In genomic region chr19:39480337-39481228, GRCh38 we compare ENCODE assay signal across 1 cellular context.
A peak's percentile ranks its signal among the peaks of the same experiment; 100 is the strongest.
TF ChIP-seq lines count a peak whose summit lies in the region.

TIMM50 (plus strand) TSS chr19:39480838; CDS start chr19:39480854, 16 bp downstream.

TF ChIP-seq in K562, 482 proteins besides CTCF, POLR2A, EP300 and RAD21 (continued from another document and continues in another):
- no peak for TF ChIP-seq ZNF395 (CRISPR knock-in tag; IDR thresholded peaks at IDR 0.05)
- TF ChIP-seq CBX8 (IDR thresholded peaks at IDR 0.05; ENCODE audit: borderline replicate concordance, extremely low read depth, low read depth, low read length, poor library complexity, severe bottlenecking): no peak
- no peak for TF ChIP-seq E2F5 (CRISPR knock-in tag; IDR thresholded peaks at IDR 0.05)
- peak; percentile 39; the same call in 1 of the 2 replicates for TF ChIP-seq MITF (IDR thresholded peaks at IDR 0.05)
- no peak for TF ChIP-seq ZNF696 (CRISPR knock-in tag; conservative IDR thresholded peaks at IDR 0.05)
- peak; percentile 63 for TF ChIP-seq NFRKB (IDR thresholded peaks at IDR 0.05; ENCODE audit: low read depth)
- TF ChIP-seq ZNF12 (CRISPR knock-in tag; IDR thresholded peaks at IDR 0.05): peak; percentile 61; the same call in 1 of the 2 replicates
- TF ChIP-seq BHLHE40 (IDR thresholded peaks at IDR 0.05; ENCODE audit: low read length): peak; percentile 60
- no peak for TF ChIP-seq NUFIP1 (IDR thresholded peaks at IDR 0.05; ENCODE audit: partially characterized antibody)
- no peak for TF ChIP-seq ZNF511 (CRISPR knock-in tag; IDR thresholded peaks at IDR 0.05)
- TF ChIP-seq ZNF165 (CRISPR knock-in tag; IDR thresholded peaks at IDR 0.05; ENCODE audit: borderline replicate concordance): no peak
- no peak for TF ChIP-seq ZNF551 (CRISPR knock-in tag; IDR thresholded peaks at IDR 0.05)
- peak; percentile 12; the same call in 1 of the 2 replicates for TF ChIP-seq ZNF584 (CRISPR knock-in tag; IDR thresholded peaks at IDR 0.05; ENCODE audit: low read depth)
- TF ChIP-seq ZBTB34 (CRISPR knock-in tag; IDR thresholded peaks at IDR 0.05): no peak
- TF ChIP-seq RFX1 (IDR thresholded peaks at IDR 0.05): no peak
- peak in 1 of 2 experiments; percentile 62; a peak in 1 of 3 replicates for TF ChIP-seq CBX3 (IDR thresholded peaks at IDR 0.05; ENCODE audit: borderline replicate concordance in 1 of 2, low read length in 2 of 2)
- TF ChIP-seq SMARCC2 (IDR thresholded peaks at IDR 0.05; ENCODE audit: low read depth): no peak
- no peak for TF ChIP-seq HMG20B (CRISPR knock-in tag; IDR thresholded peaks at IDR 0.05)
- peak; percentile 49; the same call in 1 of the 2 replicates for TF ChIP-seq ZBTB43 (CRISPR knock-in tag; IDR thresholded peaks at IDR 0.05)
- TF ChIP-seq STAT5B (CRISPR knock-in tag; IDR thresholded peaks at IDR 0.05): no peak
- no peak for TF ChIP-seq TCF7L2 (IDR thresholded peaks at IDR 0.05; ENCODE audit: low read depth, low read length)
- TF ChIP-seq BCOR (IDR thresholded peaks at IDR 0.05): no peak
- TF ChIP-seq RBM39 (optimal IDR thresholded peaks at IDR 0.05; ENCODE audit: low read depth, low read length): no peak
- TF ChIP-seq MLX (CRISPR knock-in tag; conservative IDR thresholded peaks at IDR 0.05): no peak
- no peak for TF ChIP-seq BRD4 (IDR thresholded peaks at IDR 0.05)
- no peak for TF ChIP-seq PATZ1 (CRISPR knock-in tag; IDR thresholded peaks at IDR 0.05; ENCODE audit: borderline replicate concordance)
- peak; percentile 78 for TF ChIP-seq POLR2H (tag; IDR thresholded peaks at IDR 0.05; ENCODE audit: low read depth)
- no peak for TF ChIP-seq TSC22D4 (tag; IDR thresholded peaks at IDR 0.05)
- TF ChIP-seq RCOR1 (IDR thresholded peaks at IDR 0.05; ENCODE audit: borderline replicate concordance in 1 of 2, low read depth in 2 of 2, low read length in 2 of 2): peak; percentile 54 to 88; a peak in 3 of 4 replicates
- no peak for TF ChIP-seq ZNF830 (CRISPR knock-in tag; IDR thresholded peaks at IDR 0.05)
- no peak for TF ChIP-seq MCM2 (IDR thresholded peaks at IDR 0.05; ENCODE audit: low read depth)
- no peak for TF ChIP-seq ZNF316 (IDR thresholded peaks at IDR 0.05)
- no peak for TF ChIP-seq DLX4 (CRISPR knock-in tag; IDR thresholded peaks at IDR 0.05)
- TF ChIP-seq IFI16 (CRISPR knock-in tag; IDR thresholded peaks at IDR 0.05): no peak
- no peak for TF ChIP-seq PTRF (tag; IDR thresholded peaks at IDR 0.05)
- TF ChIP-seq ZNF407 (IDR thresholded peaks at IDR 0.05; ENCODE audit: low read depth): peak; percentile 99
- peak; percentile 48; the same call in 1 of the 2 replicates for TF ChIP-seq CBX1 (IDR thresholded peaks at IDR 0.05; ENCODE audit: low read depth)
- TF ChIP-seq PRDM10 (IDR thresholded peaks at IDR 0.05; ENCODE audit: partially characterized antibody): peak; percentile 42
